Comparison of ENCODE assay signal across 32 cellular contexts in the genomic region with DNA sequence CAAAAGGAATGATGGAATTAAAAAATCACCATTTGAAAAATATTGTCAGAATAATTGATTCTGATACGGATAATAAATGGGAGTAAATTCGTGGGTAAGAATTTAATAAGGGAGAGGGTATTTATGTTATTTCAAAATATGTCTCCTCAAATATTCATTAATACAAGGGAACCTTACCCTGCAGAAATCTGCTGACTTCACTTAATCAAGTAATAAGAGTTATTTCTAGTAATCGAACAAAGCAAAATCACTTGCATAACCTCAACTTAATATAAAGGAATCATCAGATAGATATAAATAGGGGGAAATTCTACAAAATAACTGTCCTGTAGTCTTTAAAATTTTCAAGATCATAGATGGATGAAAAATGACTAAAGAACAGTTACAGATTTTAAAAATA.
DNase-seq lines count a peak whose midpoint lies in the region; ATAC-seq, FAIRE-seq and TF ChIP-seq lines count a peak whose summit lies in the region.
"Had no signal": no experiment of that assay in that cellular context is flagged by ENCODE, and none has a peak within 500 bp of the region (broad histone marks: within the 10 kb centered on the region; RNA-seq: fewer than 3 reads in every experiment).

No MANE protein-coding gene starts in this region.

- POLR2A ChIA-PET in HepG2 (lab: Yijun Ruan, JAX) (no interaction called here), IMR-90 (lab: Charles Lee; ENCODE audit: unreplicated experiment) (no interaction called here), K562 (lab: Yijun Ruan, JAX) (no interaction called here), A673 (lab: Charles Lee; ENCODE audit: low non-redundant PET) (no interaction called here)

- H2BK20ac ChIP-seq in IMR-90 (ENCODE audit: low read depth, low read length) = no peak overlapping the region

- no peak overlapping the region for H4K5ac ChIP-seq in IMR-90 (ENCODE audit: low read depth, low read length)

- H3K56ac ChIP-seq in IMR-90 (ENCODE audit: extremely low read depth, insufficient read depth, low read length) = no peak overlapping the region

- no peak for TF ChIP-seq RAD21 in HepG2 (CRISPR knock-in tag; IDR thresholded peaks at IDR 0.05)
- no peak for TF ChIP-seq RAD21 in IMR-90 (IDR thresholded peaks at IDR 0.05; ENCODE audit: low read length)
- no peak for TF ChIP-seq RAD21 in K562 (CRISPR knock-in tag; conservative IDR thresholded peaks at IDR 0.05 in 1 of 2, IDR thresholded peaks at IDR 0.05 in 1 of 2)

- H3K79me2 ChIP-seq in HepG2 (ENCODE audit: insufficient read depth, low read length) (no peaks in the 10 kb centered on the region), K562 (ENCODE audit: control insufficient read depth, insufficient read depth, low read length) (no peaks in the 10 kb centered on the region)

- H2AK9ac ChIP-seq in IMR-90 (replicated peaks; ENCODE audit: low read depth, low read length, poor library complexity) = no peak overlapping the region

- TF ChIP-seq EP300 in HepG2 (IDR thresholded peaks at IDR 0.05; ENCODE audit: low read depth in 2 of 2, low read length in 2 of 2) (no peak), HepG2 (CRISPR knock-in tag; IDR thresholded peaks at IDR 0.05; ENCODE audit: borderline replicate concordance) (no peak), K562 (IDR thresholded peaks at IDR 0.05; ENCODE audit: low read length) (no peak)

- no peak overlapping the region for H3K14ac ChIP-seq in IMR-90 (replicated peaks; ENCODE audit: low read depth, low read length)

- H3K9me1 ChIP-seq in IMR-90 (ENCODE audit: insufficient read depth, low read length) = no peaks in the 10 kb centered on the region
- no peaks in the 10 kb centered on the region for H3K9me1 ChIP-seq in K562 (ENCODE audit: control insufficient read depth, insufficient read depth, low read length)

- no peak overlapping the region for H2BK5ac ChIP-seq in IMR-90 (ENCODE audit: low read depth, low read length, poor library complexity, severe bottlenecking)

- TF ChIP-seq CTCF in HepG2 (CRISPR knock-in tag; IDR thresholded peaks at IDR 0.05) (no peak), right lobe of liver (IDR thresholded peaks at IDR 0.05) (no peak), IMR-90 (conservative IDR thresholded peaks at IDR 0.05; ENCODE audit: low read depth, low read length) (no peak), K562 (IDR thresholded peaks at IDR 0.05 in 2 of 3, conservative IDR thresholded peaks at IDR 0.05 in 1 of 3; ENCODE audit: insufficient read depth in 2 of 3, low read depth in 1 of 3, low read length in 3 of 3) (no peak), A673 (conservative IDR thresholded peaks at IDR 0.05; ENCODE audit: low read depth, low read length) (no peak)

- H3K27ac ChIP-seq in HepG2 (ENCODE audit: extremely low read length, insufficient read depth, low read length) = no peak overlapping the region
- no peak overlapping the region for H3K27ac ChIP-seq in right lobe of liver
- no peak overlapping the region for H3K27ac ChIP-seq in IMR-90 (ENCODE audit: insufficient read depth, low read length)
- no peak overlapping the region for H3K27ac ChIP-seq in K562 (ENCODE audit: extremely low read depth, low read depth, low read length)
- H3K27ac ChIP-seq in A673 (ENCODE audit: low read depth, low read length, poor library complexity, severe bottlenecking) = no peak overlapping the region
- H3K27ac ChIP-seq: 22Rv1; A549; BLaER1; BLaER1 treated with 17β-estradiol and CSF1 and Interleukin-3, amounts not matched to agents 10 nM and 100 nM; C4-2B had no signal

- H2BK120ac ChIP-seq in IMR-90 (ENCODE audit: low read depth, low read length) = no peak overlapping the region

- in situ Hi-C loops in HepG2 (cut with HindIII; ENCODE audit: extremely low pct_ligation_motif_present, low pct_unique_long_range_greater_than_20kb) = no loop called here
- in situ Hi-C loops in IMR-90 (cut with MboI; ENCODE audit: low sequenced_read_pairs) = no loop called here
- in situ Hi-C loops in K562 (cut with MboI) = no loop called here

- dilution Hi-C loops in IMR-90 (cut with HindIII; ENCODE audit: low sequenced_read_pairs, unreplicated experiment) = no loop called here

- H3K9ac ChIP-seq in HepG2 (ENCODE audit: insufficient read depth, low read depth, low read length) (no peak overlapping the region), IMR-90 (ENCODE audit: low read depth, low read length) (no peak overlapping the region), K562 (ENCODE audit: insufficient read depth in 1 of 2, low read depth in 2 of 2, low read length in 2 of 2) (no peak overlapping the region)
- H3K9ac ChIP-seq: BLaER1; BLaER1 treated with 17β-estradiol and CSF1 and Interleukin-3, amounts not matched to agents 10 nM and 100 nM had no signal

- H3K4ac ChIP-seq in IMR-90 (ENCODE audit: low read depth, low read length) = no peak overlapping the region

- no peak overlapping the region for H4K91ac ChIP-seq in IMR-90 (ENCODE audit: insufficient read depth, low read depth, low read length)

- WGBS in HepG2 (ENCODE audit: low lambda C conversion rate) = 31% methylated on average over 3 of the region's 3 CpGs
- 71% methylated on average over 3 of the region's 3 CpGs for WGBS in right lobe of liver (ENCODE audit: insufficient coverage, low coverage, low lambda C conversion rate, missing lambda C conversion rate)
- 100% methylated on average over 2 of the region's 3 CpGs; no CpG with 5 or more reads in 1 of the 2 experiments for WGBS in IMR-90 (ENCODE audit: extremely low coverage in 2 of 2, insufficient read length in 1 of 2), 2 experiments
- 3% methylated on average over 3 of the region's 3 CpGs for WGBS in K562 (ENCODE audit: insufficient coverage, low coverage, missing lambda C conversion rate)

- H4K8ac ChIP-seq in IMR-90 (ENCODE audit: low read depth in 2 of 2, low read length in 2 of 2) = no peak overlapping the region

- H3K23ac ChIP-seq in IMR-90 (ENCODE audit: low read depth, low read length) = no peak overlapping the region

- no TSS peak for BruUV-seq in HepG2 (replicated peaks; lab: Mats Ljungman, UMichigan)
- no TSS peak for BruUV-seq in IMR-90 (replicated peaks; lab: Mats Ljungman, UMichigan)
- BruUV-seq in K562 (replicated peaks; lab: Mats Ljungman, UMichigan) = no TSS peak
- no TSS peak for BruUV-seq in A673 (replicated peaks; lab: Mats Ljungman, UMichigan)

- H3K27me3 ChIP-seq in HepG2 (ENCODE audit: control insufficient read depth in 1 of 2, insufficient read depth in 2 of 2, low read length in 2 of 2) (no peaks in the 10 kb centered on the region), right lobe of liver (no peaks in the 10 kb centered on the region), IMR-90 (ENCODE audit: control insufficient read depth, insufficient read depth, low read length) (no peaks in the 10 kb centered on the region), K562 (ENCODE audit: control insufficient read depth in 2 of 2, insufficient read depth in 2 of 2, low read length in 2 of 2) (no peaks in the 10 kb centered on the region), A673 (replicated peaks; ENCODE audit: insufficient read depth, low read depth, low read length, poor library complexity) (no peaks in the 10 kb centered on the region)
- H3K27me3 ChIP-seq: BE2C; BLaER1; BLaER1 treated with 17β-estradiol and CSF1 and Interleukin-3, amounts not matched to agents 10 nM and 100 nM had no signal

- H3K36me3 ChIP-seq in HepG2 (replicated peaks in 1 of 2; ENCODE audit: control insufficient read depth in 1 of 2, insufficient read depth in 2 of 2, low read length in 2 of 2) (no peaks in the 10 kb centered on the region), right lobe of liver (no peaks in the 10 kb centered on the region), IMR-90 (ENCODE audit: control insufficient read depth, insufficient read depth, low read length) (no peaks in the 10 kb centered on the region), K562 (ENCODE audit: control insufficient read depth, insufficient read depth, low read length) (no peaks in the 10 kb centered on the region), A673 (ENCODE audit: insufficient read depth, low read length, poor library complexity, severe bottlenecking) (no peaks in the 10 kb centered on the region)
- H3K36me3 ChIP-seq: BE2C; BLaER1; BLaER1 treated with 17β-estradiol and CSF1 and Interleukin-3, amounts not matched to agents 10 nM and 100 nM had no signal

- no peak overlapping the region for H3K4me2 ChIP-seq in HepG2 (ENCODE audit: low read depth, low read length)
- no peak overlapping the region for H3K4me2 ChIP-seq in IMR-90 (ENCODE audit: low read depth, low read length)
- H3K4me2 ChIP-seq in K562 (ENCODE audit: insufficient read depth, low read length) = no peak overlapping the region
- H3K4me2 ChIP-seq: A549; BLaER1; BLaER1 treated with 17β-estradiol and CSF1 and Interleukin-3, amounts not matched to agents 10 nM and 100 nM had no signal

- no peak for TF ChIP-seq POLR2A in HepG2 (IDR thresholded peaks at IDR 0.05; ENCODE audit: insufficient read depth in 1 of 2, low read depth in 2 of 2, low read length in 2 of 2)
- TF ChIP-seq POLR2A in right lobe of liver (IDR thresholded peaks at IDR 0.05) = no peak
- no peak for TF ChIP-seq POLR2A in IMR-90 (IDR thresholded peaks at IDR 0.05; ENCODE audit: low read depth, low read length)
- no peak for TF ChIP-seq POLR2A in K562 (conservative IDR thresholded peaks at IDR 0.05)

- H3K18ac ChIP-seq in IMR-90 (ENCODE audit: low read depth, low read length) = no peak overlapping the region

- H2AFZ ChIP-seq in HepG2 (ENCODE audit: low read length) = no peak overlapping the region
- no peak overlapping the region for H2AFZ ChIP-seq in IMR-90 (replicated peaks; ENCODE audit: low read length, poor library complexity)
- no peak overlapping the region for H2AFZ ChIP-seq in K562 (ENCODE audit: low read depth, low read length)

- H3K9me3 ChIP-seq in HepG2 (ENCODE audit: low read length) (peaks cover 4% of the 10 kb centered on the region), right lobe of liver (no peaks in the 10 kb centered on the region), IMR-90 (ENCODE audit: control insufficient read depth, insufficient read depth, low read length) (no peaks in the 10 kb centered on the region), K562 (replicated peaks; ENCODE audit: control insufficient read depth, insufficient read depth, low read depth, low read length) (0 out of 2 replicates have a peak, but pooled peaks cover 2% of the 10 kb centered on the region), A673 (ENCODE audit: low read depth, low read length, poor library complexity, severe bottlenecking) (no peaks in the 10 kb centered on the region)
- H3K9me3 ChIP-seq: A549, BE2C, BLaER1, Caco-2 had no signal

- CTCF ChIA-PET in HepG2 (lab: Yijun Ruan, JAX; ENCODE audit: low intra/inter-chr PET ratio, low total read pairs) = no interaction called here
- CTCF ChIA-PET in IMR-90 (lab: Yijun Ruan, JAX) = no interaction called here
- CTCF ChIA-PET in K562 (lab: Yijun Ruan, JAX; ENCODE audit: low intra/inter-chr PET ratio) = no interaction called here
- CTCF ChIA-PET in A673 (lab: Charles Lee) = no interaction called here

- intact Hi-C loops in HepG2 (cut with micrococcal nuclease; ENCODE audit: unreplicated experiment) (no loop called here), right lobe of liver (cut with DNase I) (no loop called here), IMR-90 (cut with micrococcal nuclease) (no loop called here), K562 (cut with micrococcal nuclease) (no loop called here), A673 (cut with micrococcal nuclease; ENCODE audit: unreplicated experiment) (no loop called here)

- H3K4me1 ChIP-seq in HepG2 (ENCODE audit: insufficient read depth, low read length) (no peaks in the 10 kb centered on the region), right lobe of liver (no peaks in the 10 kb centered on the region), IMR-90 (ENCODE audit: control insufficient read depth, insufficient read depth, low read length) (peaks cover 3% of the 10 kb centered on the region; the same call in 1 of the 2 replicates), K562 (replicated peaks in 1 of 2; ENCODE audit: control insufficient read depth in 2 of 2, insufficient read depth in 2 of 2, low read length in 2 of 2) (no peaks in the 10 kb centered on the region), A673 (ENCODE audit: insufficient read depth, low read length, poor library complexity, severe bottlenecking) (no peaks in the 10 kb centered on the region)
- H3K4me1 ChIP-seq: A549; BE2C; BLaER1; BLaER1 treated with 17β-estradiol and CSF1 and Interleukin-3, amounts not matched to agents 10 nM and 100 nM; Caco-2 had no signal

- ATAC-seq in HepG2 (no peak), right lobe of liver (no peak), IMR-90 (ENCODE audit: low read depth) (no peak), K562 (no peak), GM19452 (IDR thresholded peaks at IDR 0.05; ENCODE audit: unreplicated experiment) (no peak)
- ATAC-seq: A549; CD8-positive, alpha-beta T cell had no signal

- H3K4me3 ChIP-seq in HepG2 (replicated peaks in 1 of 3; ENCODE audit: insufficient read depth in 1 of 3, low read depth in 2 of 3, low read length in 3 of 3) (no peak overlapping the region), right lobe of liver (no peak overlapping the region), IMR-90 (ENCODE audit: insufficient read depth, low read depth, low read length) (no peak overlapping the region), K562 (no peak overlapping the region), A673 (ENCODE audit: low read depth, low read length, poor library complexity, severe bottlenecking) (no peak overlapping the region)
- H3K4me3 ChIP-seq: A549; BLaER1; BLaER1 treated with 17β-estradiol and CSF1 and Interleukin-3, amounts not matched to agents 10 nM and 100 nM had no signal

- DNase-seq in HepG2 (ENCODE audit: low spot score) (no peak), right lobe of liver (no peak), IMR-90 (no peak), K562 (ENCODE audit: extremely low read depth in 1 of 4, low spot score in 3 of 4) (no peak), A673 (ENCODE audit: low spot score) (no peak)
- DNase-seq: 8988T; ACHN; AML-193; BE2C; C1 segment of cervical spinal cord; Caco-2; Calu3; CD4-positive, alpha-beta memory T cell; CD4-positive, alpha-beta T cell; CD4-positive, CD25-positive, alpha-beta regulatory T cell; CD8-positive, alpha-beta memory T cell; CD8-positive, alpha-beta T cell; COR-L47; DMS 273 treated with DMSO at 0.1 percent for 48 hours; DMS153; DMS53; DMS79; DMS79 treated with DMSO at 0.1 percent for 48 hours; DND-41; EL had no signal

- H3K79me1 ChIP-seq in IMR-90 (ENCODE audit: low read depth in 1 of 2, low read length in 2 of 2) = no peaks in the 10 kb centered on the region

- no peak for FAIRE-seq in HepG2 (lab: Jason Lieb, UNC)
- FAIRE-seq in K562 (lab: Jason Lieb, UNC) = no peak
- FAIRE-seq: A204.1, A549 had no signal

- H4K20me1 ChIP-seq in HepG2 (ENCODE audit: insufficient read depth, low read length) (no peaks in the 10 kb centered on the region; the same call in 1 of the 2 replicates), IMR-90 (ENCODE audit: insufficient read depth, low read length) (no peaks in the 10 kb centered on the region), K562 (replicated peaks; ENCODE audit: control insufficient read depth, insufficient read depth, low read length) (no peaks in the 10 kb centered on the region)
- H4K20me1 ChIP-seq: BLaER1; BLaER1 treated with 17β-estradiol and CSF1 and Interleukin-3, amounts not matched to agents 10 nM and 100 nM had no signal

- no peak overlapping the region for H2AK5ac ChIP-seq in IMR-90 (ENCODE audit: low read depth, low read length)

- no peak overlapping the region for H2BK15ac ChIP-seq in IMR-90 (ENCODE audit: low read depth, low read length)
